In the genomic region with DNA sequence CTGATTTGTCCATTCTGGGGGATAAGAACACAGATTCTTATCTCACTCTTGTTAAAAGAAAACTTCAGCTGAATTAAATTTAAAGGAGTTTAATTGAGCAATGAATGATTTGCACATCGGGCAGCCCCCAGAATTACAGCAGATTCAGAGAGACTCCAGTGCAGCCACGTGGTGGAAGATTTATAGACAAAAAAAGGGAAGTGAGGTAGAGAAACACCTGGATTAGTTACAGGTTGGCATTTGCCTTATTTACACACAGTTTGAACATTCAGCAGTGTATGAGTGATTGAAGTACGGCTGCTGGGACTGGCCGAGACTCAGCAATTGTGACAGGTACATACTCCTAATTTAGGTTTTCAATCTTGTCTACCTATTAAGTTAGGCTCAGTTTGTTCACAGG, we compare ENCODE assay signal across 20 cellular contexts. TPM values are rescaled to one million over a fixed set of nuclear protein-coding genes. Genes with fewer than 3 reads are reported as not detected.
"Had no signal": no experiment of that assay in that cellular context is flagged by ENCODE, and none has a peak within 500 bp of the region (broad histone marks: within the 10 kb centered on the region; RNA-seq: fewer than 3 reads in every experiment).

No MANE protein-coding gene starts in this region.

- H3K36me3 ChIP-seq: SJCRH30 had no signal

- H3K27me3 ChIP-seq: SJCRH30 had no signal

- H3K9me3 ChIP-seq: SJCRH30 had no signal

- DNase-seq: Karpas-422, KG1, MV-4-11, NCI-H1092, NCI-H1105 treated with DMSO at 0.1 percent for 48 hours, NCI-H1417 treated with DMSO at 0.1 percent for 48 hours, NCI-H187, NCI-H2029, NCI-H2081 treated with DMSO at 0.1 percent for 48 hours, NCI-H2171, NCI-H226, NCI-H446, NCI-H510A, NCI-H524 treated with DMSO at 0.1 percent for 48 hours, NCI-H69, NCI-H774, PC-3, SHP77 treated with DMSO at 0.1 percent for 48 hours, SJCRH30 had no signal

- H3K27ac ChIP-seq: SJCRH30 had no signal

- H3K4me3 ChIP-seq: SJCRH30 had no signal

RNA-seq across cellular contexts. Expression of gene FAM20C, which starts 46.5 kb away (rescaled TPM):
- total RNA-seq: HT-29 had no signal
